Comparison of ENCODE assay signal across 1 cellular context in the genomic region with DNA sequence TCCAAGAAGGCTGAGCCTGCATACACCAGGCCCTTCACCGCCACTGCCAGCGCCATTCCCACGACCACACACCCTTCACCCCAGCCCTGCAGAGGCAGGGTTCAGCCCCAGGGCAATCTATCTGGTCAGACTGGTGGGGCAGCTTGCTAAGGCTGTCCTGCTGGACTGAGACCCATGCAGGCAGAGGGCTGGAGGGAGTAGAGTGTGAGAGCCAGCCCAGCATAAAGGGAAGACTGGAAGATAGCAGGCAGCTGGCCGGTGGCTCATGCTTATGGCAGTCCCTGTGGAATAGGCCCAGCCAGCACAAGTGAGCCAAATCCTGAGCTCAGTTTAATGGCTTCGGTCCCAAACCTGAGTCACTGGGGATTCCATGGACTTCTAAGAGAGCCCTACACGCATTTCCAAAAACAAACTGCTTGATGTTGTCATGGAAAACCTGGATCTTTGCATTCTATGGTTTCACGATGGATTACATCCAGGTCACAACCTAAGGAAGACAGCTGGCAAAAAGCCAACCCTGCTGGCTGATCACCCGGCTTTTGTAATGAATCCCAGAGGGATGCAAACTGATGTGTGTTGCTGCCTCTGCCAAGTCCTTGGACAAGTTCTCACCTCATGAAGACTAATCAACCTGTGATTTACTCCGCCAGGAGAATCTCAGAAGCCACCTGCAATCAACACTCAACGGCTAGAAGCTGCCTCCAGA.
TF ChIP-seq lines count a peak whose summit lies in the region.

No MANE protein-coding gene starts in this region.

TF ChIP-seq in HEK293, 187 proteins besides CTCF, POLR2A, EP300 and RAD21 (continued from another document):
- TF ChIP-seq ZNF768 (tag by site-specific recombination; IDR thresholded peaks at IDR 0.05) = no peak
- peak; percentile 62 for TF ChIP-seq ZNF549 (tag by site-specific recombination; IDR thresholded peaks at IDR 0.05)
- TF ChIP-seq, protein P1, sequence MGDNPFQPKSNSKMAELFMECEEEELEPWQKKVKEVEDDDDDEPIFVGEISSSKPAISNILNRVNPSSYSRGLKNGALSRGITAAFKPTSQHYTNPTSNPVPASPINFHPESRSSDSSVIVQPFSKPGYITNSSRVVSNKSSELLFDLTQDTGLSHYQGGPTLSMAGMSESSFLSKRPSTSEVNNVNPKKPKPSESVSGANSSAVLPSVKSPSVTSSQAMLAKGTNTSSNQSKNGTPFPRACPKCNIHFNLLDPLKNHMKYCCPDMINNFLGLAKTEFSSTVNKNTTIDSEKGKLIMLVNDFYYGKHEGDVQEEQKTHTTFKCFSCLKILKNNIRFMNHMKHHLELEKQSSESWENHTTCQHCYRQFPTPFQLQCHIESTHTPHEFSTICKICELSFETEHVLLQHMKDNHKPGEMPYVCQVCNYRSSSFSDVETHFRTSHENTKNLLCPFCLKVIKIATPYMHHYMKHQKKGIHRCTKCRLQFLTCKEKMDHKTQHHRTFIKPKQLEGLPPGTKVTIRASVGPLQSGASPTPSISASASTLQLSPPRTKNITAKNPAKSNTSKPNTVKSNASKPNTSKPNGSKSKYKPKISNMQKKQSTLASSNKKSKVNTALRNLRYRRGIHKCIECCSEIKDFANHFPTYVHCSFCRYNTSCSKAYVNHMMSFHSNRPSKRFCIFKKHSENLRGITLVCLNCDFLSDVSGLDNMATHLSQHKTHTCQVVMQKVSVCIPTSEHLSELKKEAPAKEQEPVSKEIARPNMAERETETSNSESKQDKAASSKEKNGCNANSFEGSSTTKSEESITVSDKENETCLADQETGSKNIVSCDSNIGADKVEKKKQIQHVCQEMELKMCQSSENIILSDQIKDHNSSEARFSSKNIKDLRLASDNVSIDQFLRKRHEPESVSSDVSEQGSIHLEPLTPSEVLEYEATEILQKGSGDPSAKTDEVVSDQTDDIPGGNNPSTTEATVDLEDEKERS (tag by site-specific recombination; IDR thresholded peaks at IDR 0.05) = no peak
- TF ChIP-seq, protein P2, sequence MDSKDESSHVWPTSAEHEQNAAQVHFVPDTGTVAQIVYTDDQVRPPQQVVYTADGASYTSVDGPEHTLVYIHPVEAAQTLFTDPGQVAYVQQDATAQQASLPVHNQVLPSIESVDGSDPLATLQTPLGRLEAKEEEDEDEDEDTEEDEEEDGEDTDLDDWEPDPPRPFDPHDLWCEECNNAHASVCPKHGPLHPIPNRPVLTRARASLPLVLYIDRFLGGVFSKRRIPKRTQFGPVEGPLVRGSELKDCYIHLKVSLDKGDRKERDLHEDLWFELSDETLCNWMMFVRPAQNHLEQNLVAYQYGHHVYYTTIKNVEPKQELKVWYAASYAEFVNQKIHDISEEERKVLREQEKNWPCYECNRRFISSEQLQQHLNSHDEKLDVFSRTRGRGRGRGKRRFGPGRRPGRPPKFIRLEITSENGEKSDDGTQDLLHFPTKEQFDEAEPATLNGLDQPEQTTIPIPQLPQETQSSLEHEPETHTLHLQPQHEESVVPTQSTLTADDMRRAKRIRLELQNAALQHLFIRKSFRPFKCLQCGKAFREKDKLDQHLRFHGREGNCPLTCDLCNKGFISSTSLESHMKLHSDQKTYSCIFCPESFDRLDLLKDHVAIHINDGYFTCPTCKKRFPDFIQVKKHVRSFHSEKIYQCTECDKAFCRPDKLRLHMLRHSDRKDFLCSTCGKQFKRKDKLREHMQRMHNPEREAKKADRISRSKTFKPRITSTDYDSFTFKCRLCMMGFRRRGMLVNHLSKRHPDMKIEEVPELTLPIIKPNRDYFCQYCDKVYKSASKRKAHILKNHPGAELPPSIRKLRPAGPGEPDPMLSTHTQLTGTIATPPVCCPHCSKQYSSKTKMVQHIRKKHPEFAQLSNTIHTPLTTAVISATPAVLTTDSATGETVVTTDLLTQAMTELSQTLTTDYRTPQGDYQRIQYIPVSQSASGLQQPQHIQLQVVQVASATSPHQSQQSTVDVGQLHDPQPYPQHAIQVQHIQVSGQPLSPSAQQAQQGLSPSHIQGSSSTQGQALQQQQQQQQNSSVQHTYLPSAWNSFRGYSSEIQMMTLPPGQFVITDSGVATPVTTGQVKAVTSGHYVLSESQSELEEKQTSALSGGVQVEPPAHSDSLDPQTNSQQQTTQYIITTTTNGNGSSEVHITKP (tag by site-specific recombination; IDR thresholded peaks at IDR 0.05) = peak; percentile 65
- peak; percentile 58 for TF ChIP-seq ZBTB17 (tag by site-specific recombination; IDR thresholded peaks at IDR 0.05)
- peak; percentile 75 for TF ChIP-seq IKZF3 (tag by site-specific recombination; IDR thresholded peaks at IDR 0.05)
- TF ChIP-seq ZEB2 (tag by site-specific recombination; IDR thresholded peaks at IDR 0.05) = peak; percentile 79
- TF ChIP-seq ZNF274 (IDR thresholded peaks at IDR 0.05; ENCODE audit: low read length) = no peak
- no peak for TF ChIP-seq ZNF274 (tag by site-specific recombination; IDR thresholded peaks at IDR 0.05; ENCODE audit: borderline replicate concordance)
- TF ChIP-seq ZNF558 (tag by site-specific recombination; IDR thresholded peaks at IDR 0.05) = peak; percentile 65; the same call in 1 of the 2 replicates
- peak; percentile 83; the same call in 1 of the 2 replicates for TF ChIP-seq ZNF843 (tag by site-specific recombination; IDR thresholded peaks at IDR 0.05)
- peak; percentile 41; the same call in 1 of the 2 replicates for TF ChIP-seq ZNF596 (tag by site-specific recombination; IDR thresholded peaks at IDR 0.05)
- TF ChIP-seq ZNF133 (tag by site-specific recombination; IDR thresholded peaks at IDR 0.05) = no peak
- no peak for TF ChIP-seq HOXC10 (CRISPR knock-in tag; IDR thresholded peaks at IDR 0.05)
- no peak for TF ChIP-seq ZNF157 (tag by site-specific recombination; IDR thresholded peaks at IDR 0.05)
- no peak for TF ChIP-seq KLF16 (tag by site-specific recombination; IDR thresholded peaks at IDR 0.05)
- TF ChIP-seq ZNF416 (tag by site-specific recombination; IDR thresholded peaks at IDR 0.05) = no peak
- TF ChIP-seq, protein P3, sequence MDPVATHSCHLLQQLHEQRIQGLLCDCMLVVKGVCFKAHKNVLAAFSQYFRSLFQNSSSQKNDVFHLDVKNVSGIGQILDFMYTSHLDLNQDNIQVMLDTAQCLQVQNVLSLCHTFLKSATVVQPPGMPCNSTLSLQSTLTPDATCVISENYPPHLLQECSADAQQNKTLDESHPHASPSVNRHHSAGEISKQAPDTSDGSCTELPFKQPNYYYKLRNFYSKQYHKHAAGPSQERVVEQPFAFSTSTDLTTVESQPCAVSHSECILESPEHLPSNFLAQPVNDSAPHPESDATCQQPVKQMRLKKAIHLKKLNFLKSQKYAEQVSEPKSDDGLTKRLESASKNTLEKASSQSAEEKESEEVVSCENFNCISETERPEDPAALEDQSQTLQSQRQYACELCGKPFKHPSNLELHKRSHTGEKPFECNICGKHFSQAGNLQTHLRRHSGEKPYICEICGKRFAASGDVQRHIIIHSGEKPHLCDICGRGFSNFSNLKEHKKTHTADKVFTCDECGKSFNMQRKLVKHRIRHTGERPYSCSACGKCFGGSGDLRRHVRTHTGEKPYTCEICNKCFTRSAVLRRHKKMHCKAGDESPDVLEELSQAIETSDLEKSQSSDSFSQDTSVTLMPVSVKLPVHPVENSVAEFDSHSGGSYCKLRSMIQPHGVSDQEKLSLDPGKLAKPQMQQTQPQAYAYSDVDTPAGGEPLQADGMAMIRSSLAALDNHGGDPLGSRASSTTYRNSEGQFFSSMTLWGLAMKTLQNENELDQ (tag by site-specific recombination; IDR thresholded peaks at IDR 0.05; ENCODE audit: low read depth) = no peak
- TF ChIP-seq, protein P4, sequence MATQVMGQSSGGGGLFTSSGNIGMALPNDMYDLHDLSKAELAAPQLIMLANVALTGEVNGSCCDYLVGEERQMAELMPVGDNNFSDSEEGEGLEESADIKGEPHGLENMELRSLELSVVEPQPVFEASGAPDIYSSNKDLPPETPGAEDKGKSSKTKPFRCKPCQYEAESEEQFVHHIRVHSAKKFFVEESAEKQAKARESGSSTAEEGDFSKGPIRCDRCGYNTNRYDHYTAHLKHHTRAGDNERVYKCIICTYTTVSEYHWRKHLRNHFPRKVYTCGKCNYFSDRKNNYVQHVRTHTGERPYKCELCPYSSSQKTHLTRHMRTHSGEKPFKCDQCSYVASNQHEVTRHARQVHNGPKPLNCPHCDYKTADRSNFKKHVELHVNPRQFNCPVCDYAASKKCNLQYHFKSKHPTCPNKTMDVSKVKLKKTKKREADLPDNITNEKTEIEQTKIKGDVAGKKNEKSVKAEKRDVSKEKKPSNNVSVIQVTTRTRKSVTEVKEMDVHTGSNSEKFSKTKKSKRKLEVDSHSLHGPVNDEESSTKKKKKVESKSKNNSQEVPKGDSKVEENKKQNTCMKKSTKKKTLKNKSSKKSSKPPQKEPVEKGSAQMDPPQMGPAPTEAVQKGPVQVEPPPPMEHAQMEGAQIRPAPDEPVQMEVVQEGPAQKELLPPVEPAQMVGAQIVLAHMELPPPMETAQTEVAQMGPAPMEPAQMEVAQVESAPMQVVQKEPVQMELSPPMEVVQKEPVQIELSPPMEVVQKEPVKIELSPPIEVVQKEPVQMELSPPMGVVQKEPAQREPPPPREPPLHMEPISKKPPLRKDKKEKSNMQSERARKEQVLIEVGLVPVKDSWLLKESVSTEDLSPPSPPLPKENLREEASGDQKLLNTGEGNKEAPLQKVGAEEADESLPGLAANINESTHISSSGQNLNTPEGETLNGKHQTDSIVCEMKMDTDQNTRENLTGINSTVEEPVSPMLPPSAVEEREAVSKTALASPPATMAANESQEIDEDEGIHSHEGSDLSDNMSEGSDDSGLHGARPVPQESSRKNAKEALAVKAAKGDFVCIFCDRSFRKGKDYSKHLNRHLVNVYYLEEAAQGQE (tag by site-specific recombination; IDR thresholded peaks at IDR 0.05) = no peak
- no peak; the same call in none of the 2 replicates for TF ChIP-seq MZF1 (tag by site-specific recombination; IDR thresholded peaks at IDR 0.05; ENCODE audit: borderline replicate concordance)
- TF ChIP-seq ZIC2 (tag by site-specific recombination; IDR thresholded peaks at IDR 0.05) = no peak
- TF ChIP-seq, protein P5, sequence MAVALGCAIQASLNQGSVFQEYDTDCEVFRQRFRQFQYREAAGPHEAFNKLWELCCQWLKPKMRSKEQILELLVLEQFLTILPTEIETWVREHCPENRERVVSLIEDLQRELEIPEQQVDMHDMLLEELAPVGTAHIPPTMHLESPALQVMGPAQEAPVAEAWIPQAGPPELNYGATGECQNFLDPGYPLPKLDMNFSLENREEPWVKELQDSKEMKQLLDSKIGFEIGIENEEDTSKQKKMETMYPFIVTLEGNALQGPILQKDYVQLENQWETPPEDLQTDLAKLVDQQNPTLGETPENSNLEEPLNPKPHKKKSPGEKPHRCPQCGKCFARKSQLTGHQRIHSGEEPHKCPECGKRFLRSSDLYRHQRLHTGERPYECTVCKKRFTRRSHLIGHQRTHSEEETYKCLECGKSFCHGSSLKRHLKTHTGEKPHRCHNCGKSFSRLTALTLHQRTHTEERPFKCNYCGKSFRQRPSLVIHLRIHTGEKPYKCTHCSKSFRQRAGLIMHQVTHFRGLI (tag by site-specific recombination; IDR thresholded peaks at IDR 0.05) = 0 out of 2 replicates have a peak, but pooled peaks have one; percentile 60
- TF ChIP-seq ZNF211 (tag by site-specific recombination; IDR thresholded peaks at IDR 0.05; ENCODE audit: low read depth) = no peak
- TF ChIP-seq ZNF621 (tag by site-specific recombination; IDR thresholded peaks at IDR 0.05) = no peak
- no peak for TF ChIP-seq ZNF785 (tag by site-specific recombination; IDR thresholded peaks at IDR 0.05)
- no peak for TF ChIP-seq ZNF837 (tag by site-specific recombination; IDR thresholded peaks at IDR 0.05)
- TF ChIP-seq, protein P6, sequence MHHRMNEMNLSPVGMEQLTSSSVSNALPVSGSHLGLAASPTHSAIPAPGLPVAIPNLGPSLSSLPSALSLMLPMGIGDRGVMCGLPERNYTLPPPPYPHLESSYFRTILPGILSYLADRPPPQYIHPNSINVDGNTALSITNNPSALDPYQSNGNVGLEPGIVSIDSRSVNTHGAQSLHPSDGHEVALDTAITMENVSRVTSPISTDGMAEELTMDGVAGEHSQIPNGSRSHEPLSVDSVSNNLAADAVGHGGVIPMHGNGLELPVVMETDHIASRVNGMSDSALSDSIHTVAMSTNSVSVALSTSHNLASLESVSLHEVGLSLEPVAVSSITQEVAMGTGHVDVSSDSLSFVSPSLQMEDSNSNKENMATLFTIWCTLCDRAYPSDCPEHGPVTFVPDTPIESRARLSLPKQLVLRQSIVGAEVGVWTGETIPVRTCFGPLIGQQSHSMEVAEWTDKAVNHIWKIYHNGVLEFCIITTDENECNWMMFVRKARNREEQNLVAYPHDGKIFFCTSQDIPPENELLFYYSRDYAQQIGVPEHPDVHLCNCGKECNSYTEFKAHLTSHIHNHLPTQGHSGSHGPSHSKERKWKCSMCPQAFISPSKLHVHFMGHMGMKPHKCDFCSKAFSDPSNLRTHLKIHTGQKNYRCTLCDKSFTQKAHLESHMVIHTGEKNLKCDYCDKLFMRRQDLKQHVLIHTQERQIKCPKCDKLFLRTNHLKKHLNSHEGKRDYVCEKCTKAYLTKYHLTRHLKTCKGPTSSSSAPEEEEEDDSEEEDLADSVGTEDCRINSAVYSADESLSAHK (tag by site-specific recombination; IDR thresholded peaks at IDR 0.05) = peak; percentile 45
- TF ChIP-seq ZNF423 (tag by site-specific recombination; IDR thresholded peaks at IDR 0.05) = 0 out of 2 replicates have a peak, but pooled peaks have one; percentile 13
- no peak for TF ChIP-seq ZNF473 (tag by site-specific recombination; IDR thresholded peaks at IDR 0.05)
